In genomic region chr7:116532102-116532501, GRCh38 we compare ENCODE assay signal across 1 cellular context.
A peak's percentile ranks its signal among the peaks of the same experiment; 100 is the strongest.
TF ChIP-seq lines count a peak whose summit lies in the region.

No MANE protein-coding gene starts in this region.

TF ChIP-seq in HEK293, 187 proteins besides CTCF, POLR2A, EP300 and RAD21:
- TF ChIP-seq, protein P1, sequence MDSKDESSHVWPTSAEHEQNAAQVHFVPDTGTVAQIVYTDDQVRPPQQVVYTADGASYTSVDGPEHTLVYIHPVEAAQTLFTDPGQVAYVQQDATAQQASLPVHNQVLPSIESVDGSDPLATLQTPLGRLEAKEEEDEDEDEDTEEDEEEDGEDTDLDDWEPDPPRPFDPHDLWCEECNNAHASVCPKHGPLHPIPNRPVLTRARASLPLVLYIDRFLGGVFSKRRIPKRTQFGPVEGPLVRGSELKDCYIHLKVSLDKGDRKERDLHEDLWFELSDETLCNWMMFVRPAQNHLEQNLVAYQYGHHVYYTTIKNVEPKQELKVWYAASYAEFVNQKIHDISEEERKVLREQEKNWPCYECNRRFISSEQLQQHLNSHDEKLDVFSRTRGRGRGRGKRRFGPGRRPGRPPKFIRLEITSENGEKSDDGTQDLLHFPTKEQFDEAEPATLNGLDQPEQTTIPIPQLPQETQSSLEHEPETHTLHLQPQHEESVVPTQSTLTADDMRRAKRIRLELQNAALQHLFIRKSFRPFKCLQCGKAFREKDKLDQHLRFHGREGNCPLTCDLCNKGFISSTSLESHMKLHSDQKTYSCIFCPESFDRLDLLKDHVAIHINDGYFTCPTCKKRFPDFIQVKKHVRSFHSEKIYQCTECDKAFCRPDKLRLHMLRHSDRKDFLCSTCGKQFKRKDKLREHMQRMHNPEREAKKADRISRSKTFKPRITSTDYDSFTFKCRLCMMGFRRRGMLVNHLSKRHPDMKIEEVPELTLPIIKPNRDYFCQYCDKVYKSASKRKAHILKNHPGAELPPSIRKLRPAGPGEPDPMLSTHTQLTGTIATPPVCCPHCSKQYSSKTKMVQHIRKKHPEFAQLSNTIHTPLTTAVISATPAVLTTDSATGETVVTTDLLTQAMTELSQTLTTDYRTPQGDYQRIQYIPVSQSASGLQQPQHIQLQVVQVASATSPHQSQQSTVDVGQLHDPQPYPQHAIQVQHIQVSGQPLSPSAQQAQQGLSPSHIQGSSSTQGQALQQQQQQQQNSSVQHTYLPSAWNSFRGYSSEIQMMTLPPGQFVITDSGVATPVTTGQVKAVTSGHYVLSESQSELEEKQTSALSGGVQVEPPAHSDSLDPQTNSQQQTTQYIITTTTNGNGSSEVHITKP (tag by site-specific recombination; IDR thresholded peaks at IDR 0.05): peak; percentile 57
- TF ChIP-seq GLIS2 (tag by site-specific recombination; IDR thresholded peaks at IDR 0.05): no peak
- TF ChIP-seq ZNF544 (tag by site-specific recombination; IDR thresholded peaks at IDR 0.05): no peak
- TF ChIP-seq SP3 (tag by site-specific recombination; IDR thresholded peaks at IDR 0.05): no peak
